In the genomic region with DNA sequence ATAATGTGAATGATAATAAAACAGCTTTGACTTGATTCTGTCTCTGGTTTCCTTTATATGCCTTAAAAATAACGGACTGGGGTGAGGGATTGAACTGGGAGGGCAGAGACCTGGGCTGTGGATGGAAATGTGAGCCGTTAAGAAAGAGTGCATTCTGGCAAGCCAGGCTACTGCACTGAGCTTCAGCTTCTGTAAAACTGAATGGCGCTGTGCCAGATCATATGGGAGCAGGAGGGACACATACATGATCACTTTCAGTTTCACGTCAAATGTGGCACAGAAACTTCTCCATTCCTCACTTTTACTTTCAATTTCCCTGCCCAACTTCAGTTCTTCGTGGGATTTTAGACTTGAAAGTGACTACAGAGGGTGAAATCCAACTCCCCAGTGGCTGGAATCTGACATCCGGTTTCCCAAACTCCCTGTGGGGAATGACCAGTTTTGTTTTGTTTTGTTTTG, we compare ENCODE assay signal across 8 cellular contexts. TPM values are rescaled to one million over a fixed set of nuclear protein-coding genes. Genes with fewer than 3 reads are reported as not detected.
A peak's percentile ranks its signal among the peaks of the same experiment; 100 is the strongest.
DNase-seq lines count a peak whose midpoint lies in the region; FAIRE-seq and TF ChIP-seq lines count a peak whose summit lies in the region.

No MANE protein-coding gene starts in this region.

- H3K4me2 ChIP-seq in mesenchymal stem cell (ENCODE audit: low read length, poor library complexity, severe bottlenecking), result peak overlapping the region; percentile 79

- H3K4me3 ChIP-seq in colonic mucosa, result peak overlapping the region; percentile 54
- peak overlapping the region in 1 of 2 experiments; percentile 92 for H3K4me3 ChIP-seq in mesenchymal stem cell (ENCODE audit: insufficient read depth in 1 of 2, low read depth in 1 of 2, low read length in 2 of 2)

- no peaks in the 10 kb centered on the region for H3K9me3 ChIP-seq in ES-I3 (ENCODE audit: control insufficient read depth, insufficient read depth, low read length)
- no peaks in the 10 kb centered on the region for H3K9me3 ChIP-seq in colonic mucosa
- no peaks in the 10 kb centered on the region for H3K9me3 ChIP-seq in mesenchymal stem cell (ENCODE audit: control insufficient read depth, low read length)

- peak; percentile 40; the same call in 1 of the 2 replicates for TF ChIP-seq POLR2A in H54 (IDR thresholded peaks at IDR 0.05; ENCODE audit: low read depth, low read length)

- no peak overlapping the region for H2BK120ac ChIP-seq in mesenchymal stem cell (ENCODE audit: low read depth, low read length)

- H4K8ac ChIP-seq in mesenchymal stem cell (ENCODE audit: low read length), result peak overlapping the region; percentile 16

- H2AK5ac ChIP-seq in mesenchymal stem cell (ENCODE audit: low read length, severe bottlenecking), result no peak overlapping the region

- peak overlapping the region; percentile 84 to 88 for H3K18ac ChIP-seq in mesenchymal stem cell (ENCODE audit: low read depth in 1 of 2, low read length in 2 of 2)

- peak overlapping the region in 1 of 2 experiments; percentile 90 for H3K4ac ChIP-seq in mesenchymal stem cell (ENCODE audit: low read depth in 1 of 2, low read length in 2 of 2)

- H3K4me1 ChIP-seq in ES-I3 (ENCODE audit: insufficient read depth, low read length) (peaks cover 36% of the 10 kb centered on the region), colonic mucosa (peaks cover 11% of the 10 kb centered on the region), mesenchymal stem cell (ENCODE audit: control insufficient read depth, insufficient read depth, low read depth, low read length) (peaks cover 34% of the 10 kb centered on the region)

- peaks cover 4% of the 10 kb centered on the region for H3K79me1 ChIP-seq in mesenchymal stem cell (replicated peaks; ENCODE audit: low read length, poor library complexity, severe bottlenecking)

- no peak for FAIRE-seq in H54 (lab: Jason Lieb, UNC)

- H2AFZ ChIP-seq in mesenchymal stem cell (ENCODE audit: low read depth, low read length), result no peak overlapping the region

- H3K9ac ChIP-seq in ES-I3 (ENCODE audit: low read depth, low read length) (peak overlapping the region; percentile 52), colonic mucosa (ENCODE audit: low read depth in 2 of 2, low read length in 2 of 2) (peak overlapping the region; percentile 64 to 94), mesenchymal stem cell (ENCODE audit: low read length) (peak overlapping the region; percentile 91)

- H4K91ac ChIP-seq in mesenchymal stem cell (ENCODE audit: low read length), result no peak overlapping the region

- DNase-seq in H54 (ENCODE audit: insufficient read length, low spot score) (no peak), NCI-H1092 treated with DMSO at 0.1 percent for 48 hours (lab: John Stamatoyannopoulos, UW) (peak; percentile 55), colonic mucosa (peak; percentile 92), mesenchymal stem cell (peak; percentile 98), iPS-NIHi11 (ENCODE audit: low spot score) (no peak)
- peak; percentile 51 for DNase-seq in activated CD4-positive, CD25-positive, alpha-beta regulatory T cell treated with anti-CD3 and anti-CD28 coated beads, Interleukin-2, amount 50 U/mL, for 72 hours
- peak; percentile 47 to 48 for DNase-seq in stimulated activated CD8-positive, alpha-beta memory T cell treated with anti-CD3 and anti-CD28 coated beads, Interleukin-4, amount 100 ng/mL, for 4 hours (ENCODE audit: low read depth in 2 of 2, low spot score in 1 of 2)

- H3K36me3 ChIP-seq in ES-I3 (ENCODE audit: insufficient read depth, low read length), result no peaks in the 10 kb centered on the region
- no peaks in the 10 kb centered on the region for H3K36me3 ChIP-seq in colonic mucosa
- no peaks in the 10 kb centered on the region for H3K36me3 ChIP-seq in mesenchymal stem cell (ENCODE audit: control insufficient read depth in 1 of 2, insufficient read depth in 2 of 2, low read depth in 1 of 2, low read length in 2 of 2)

- WGBS in mesenchymal stem cell, result 0% methylated on average over 4 of the region's 6 CpGs

- no peak overlapping the region for H2BK12ac ChIP-seq in mesenchymal stem cell (ENCODE audit: low read length in 2 of 2)

- H3K27me3 ChIP-seq in colonic mucosa (no peaks in the 10 kb centered on the region), mesenchymal stem cell (ENCODE audit: control insufficient read depth in 1 of 2, insufficient read depth in 1 of 2, low read length in 2 of 2) (no peaks in the 10 kb centered on the region)

- no peak overlapping the region for H3K23ac ChIP-seq in mesenchymal stem cell (ENCODE audit: low read length in 2 of 2)

- no peak for TF ChIP-seq CTCF in colonic mucosa (IDR thresholded peaks at IDR 0.05)

- peak overlapping the region; percentile 88 for H3K27ac ChIP-seq in colonic mucosa
- H3K27ac ChIP-seq in mesenchymal stem cell (ENCODE audit: low read length, poor library complexity, severe bottlenecking), result peak overlapping the region; percentile 94

- no peak overlapping the region for H2BK15ac ChIP-seq in mesenchymal stem cell (ENCODE audit: low read depth, poor library complexity, severe bottlenecking)

- no peak overlapping the region for H3K14ac ChIP-seq in mesenchymal stem cell (ENCODE audit: low read length in 2 of 2)

- intact Hi-C loops in colonic mucosa (cut with DNase I), result loop anchor here (10.0 kb wide), 1 partner anchor 95 kb away; no protein-coding TSS in a partner anchor

- H2BK5ac ChIP-seq in mesenchymal stem cell (ENCODE audit: low read depth, low read length, poor library complexity, severe bottlenecking), result no peak overlapping the region

RNA-seq across cellular contexts. Expression of a gene that starts 1.1 kb away (rescaled TPM):
- 100 to 1,000 TPM; 239 to 320 TPM for total RNA-seq in colonic mucosa
- 1,482 TPM for polyA plus RNA-seq in mesenchymal stem cell (2013, experiment 1 of 2)
- polyA plus RNA-seq in mesenchymal stem cell (2013, experiment 2 of 2), result 1,482 TPM

RNA-seq across cellular contexts. Expression of a gene that starts 16.1 kb away (rescaled TPM):
- 100 to 1,000 TPM; 251 to 359 TPM for total RNA-seq in colonic mucosa
- 93.8 TPM for polyA plus RNA-seq in mesenchymal stem cell (2013, experiment 1 of 2)
- polyA plus RNA-seq in mesenchymal stem cell (2013, experiment 2 of 2), result 92.9 TPM

RNA-seq across cellular contexts. Expression of a gene that starts 20.2 kb away (rescaled TPM):
- total RNA-seq in colonic mucosa, result 1 to 10 TPM; 3.6 to 4.0 TPM
- polyA plus RNA-seq in mesenchymal stem cell (2013, experiment 1 of 2), result not detected
- polyA plus RNA-seq in mesenchymal stem cell (2013, experiment 2 of 2), result 0.18 TPM

RNA-seq across cellular contexts. Expression of a gene that starts 23.0 kb away (rescaled TPM):
- 10 to 100 TPM; 19.0 to 21.2 TPM for total RNA-seq in colonic mucosa
- 0.08 TPM for polyA plus RNA-seq in mesenchymal stem cell (2013, experiment 1 of 2)
- polyA plus RNA-seq in mesenchymal stem cell (2013, experiment 2 of 2), result not detected

RNA-seq across cellular contexts. Expression of a gene that starts 29.0 kb away (rescaled TPM):
- 10 to 100 TPM in 1 of 2 donors, 1 to 10 TPM in 1; 5.5 to 10.2 TPM for total RNA-seq in colonic mucosa
- 0.68 TPM for polyA plus RNA-seq in mesenchymal stem cell (2013, experiment 1 of 2)
- polyA plus RNA-seq in mesenchymal stem cell (2013, experiment 2 of 2), result 0.60 TPM

Comparison
In these comparisons a context has a peak if more than half of its experiments do, and no peak if none do; other contexts are left out.
1. DNase-seq: peak in NCI-H1092 treated with DMSO at 0.1 percent for 48 hours (single experiment), activated CD4-positive, CD25-positive, alpha-beta regulatory T cell treated with anti-CD3 and anti-CD28 coated beads, Interleukin-2, amount 50 U/mL, for 72 hours (single experiment), colonic mucosa (single experiment), mesenchymal stem cell (single experiment) and stimulated activated CD8-positive, alpha-beta memory T cell treated with anti-CD3 and anti-CD28 coated beads, Interleukin-4, amount 100 ng/mL, for 4 hours (2 of 2); none in H54 (single experiment) and iPS-NIHi11 (single experiment).
2. Peak in every context shown above with its lines, with median percentiles within 50 percentile points of each other: H3K9ac ChIP-seq.